Comparison of ENCODE assay signal across 12 cellular contexts in the genomic region with DNA sequence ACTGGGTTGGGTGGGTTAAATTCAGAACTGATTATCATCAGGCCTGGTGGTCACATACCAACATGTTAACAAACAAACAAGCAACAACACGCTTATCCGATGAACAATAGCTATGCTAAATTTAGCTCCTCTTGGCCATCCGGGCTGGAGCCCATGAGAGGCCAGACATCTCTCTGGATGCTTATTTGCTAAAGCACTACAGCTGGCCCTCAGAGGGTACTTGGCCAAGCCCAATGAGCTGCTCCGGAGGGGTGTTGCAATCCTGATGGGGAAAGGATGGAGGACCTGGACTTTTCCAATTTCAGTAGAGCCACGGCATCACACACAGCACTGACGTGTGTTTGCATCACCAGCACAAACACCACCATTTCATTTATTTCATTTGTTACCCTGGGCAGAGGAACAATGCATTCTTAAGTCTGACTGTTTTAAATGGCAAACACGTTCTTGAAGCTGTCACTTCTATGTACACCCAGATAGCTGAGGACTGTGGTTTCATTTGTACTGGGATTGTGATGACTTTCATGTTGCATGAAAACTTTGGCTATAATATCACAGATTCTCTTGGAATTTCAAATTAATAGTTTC.
DNase-seq lines count a peak whose midpoint lies in the region; ATAC-seq and TF ChIP-seq lines count a peak whose summit lies in the region.
"Had no signal": no experiment of that assay in that cellular context is flagged by ENCODE, and none has a peak within 500 bp of the region (broad histone marks: within the 10 kb centered on the region; RNA-seq: fewer than 3 reads in every experiment).

No MANE protein-coding gene starts in this region.

- no peak overlapping the region for H3K4me3 Mint-ChIP-seq in GM23338
- H3K4me3 Mint-ChIP-seq: effector memory CD8-positive, alpha-beta T cell; naive thymus-derived CD8-positive, alpha-beta T cell had no signal

- no peaks in the 10 kb centered on the region for H4K20me1 ChIP-seq in GM23338 (replicated peaks; ENCODE audit: insufficient read depth)

- no peak for TF ChIP-seq CTCF in mucosa of descending colon (IDR thresholded peaks at IDR 0.05)
- TF ChIP-seq CTCF in thoracic aorta (IDR thresholded peaks at IDR 0.05): no peak
- TF ChIP-seq CTCF in GM23338 (conservative IDR thresholded peaks at IDR 0.05; ENCODE audit: low read depth in 2 of 2): no peak

- no peak overlapping the region for H3K4me3 ChIP-seq in mucosa of descending colon
- H3K4me3 ChIP-seq in thoracic aorta: no peak overlapping the region
- no peak overlapping the region for H3K4me3 ChIP-seq in GM23338

- no peak overlapping the region for H3K27ac Mint-ChIP-seq in GM23338
- H3K27ac Mint-ChIP-seq: effector memory CD8-positive, alpha-beta T cell; naive thymus-derived CD8-positive, alpha-beta T cell had no signal

- H3K36me3 Mint-ChIP-seq in GM23338 (ENCODE audit: low read depth): no peaks in the 10 kb centered on the region
- H3K36me3 Mint-ChIP-seq: naive thymus-derived CD8-positive, alpha-beta T cell had no signal

- H2AFZ ChIP-seq in GM23338: no peak overlapping the region

- no peaks in the 10 kb centered on the region for H3F3A ChIP-seq in GM23338 (replicated peaks; ENCODE audit: low read depth)

- ATAC-seq in mucosa of descending colon (peak; percentile 37), thoracic aorta (ENCODE audit: insufficient number of reproducible peaks, low FRiP score, low read depth) (no peak), GM23338 (no peak), HG03521 (IDR thresholded peaks at IDR 0.05; ENCODE audit: unreplicated experiment) (no peak)
- ATAC-seq: effector memory CD8-positive, alpha-beta T cell; naive thymus-derived CD8-positive, alpha-beta T cell had no signal

- H3K9me3 ChIP-seq in mucosa of descending colon: no peaks in the 10 kb centered on the region
- no peaks in the 10 kb centered on the region for H3K9me3 ChIP-seq in thoracic aorta

- H3K27ac ChIP-seq in thoracic aorta (no peak overlapping the region), GM23338 (ENCODE audit: low read depth) (no peak overlapping the region)

- H3K36me3 ChIP-seq in mucosa of descending colon (ENCODE audit: low read depth) (no peaks in the 10 kb centered on the region), thoracic aorta (no peaks in the 10 kb centered on the region), GM23338 (ENCODE audit: insufficient read depth) (no peaks in the 10 kb centered on the region)

- H3K27me3 Mint-ChIP-seq in GM23338 (ENCODE audit: insufficient read depth, low read depth, poor library complexity): no peaks in the 10 kb centered on the region
- H3K27me3 Mint-ChIP-seq: naive thymus-derived CD8-positive, alpha-beta T cell had no signal

- H3K79me2 ChIP-seq in GM23338 (replicated peaks; ENCODE audit: insufficient read depth): no peaks in the 10 kb centered on the region

- H3K9me2 ChIP-seq in GM23338 (ENCODE audit: insufficient read depth): peaks cover 15% of the 10 kb centered on the region; the same call in 1 of the 2 replicates

- H3K4me1 ChIP-seq in mucosa of descending colon (ENCODE audit: low read depth): no peaks in the 10 kb centered on the region
- H3K4me1 ChIP-seq in thoracic aorta (ENCODE audit: control insufficient read depth in 1 of 2, low read depth in 2 of 2): no peaks in the 10 kb centered on the region
- peaks cover 8% of the 10 kb centered on the region; the same call in 1 of the 2 replicates for H3K4me1 ChIP-seq in GM23338 (ENCODE audit: insufficient read depth)

- H3K4me2 ChIP-seq in GM23338: no peak overlapping the region

- peaks cover 6% of the 10 kb centered on the region; the same call in 2 of the 3 replicates for H3K4me1 Mint-ChIP-seq in GM23338

- DNase-seq in NCI-H510A (lab: John Stamatoyannopoulos, UW): peak; percentile 92
- DNase-seq in fibroblast of gingiva (ENCODE audit: low read depth): peak; percentile 75
- peak in 2 of 3 donors; percentile 19 to 48 for DNase-seq in mucosa of descending colon
- DNase-seq in thoracic aorta (ENCODE audit: low spot score): peak; percentile 2
- DNase-seq in pons (ENCODE audit: low spot score): no peak
- no peak for DNase-seq in GM23338 (ENCODE audit: low spot score)
- DNase-seq in NCI-H2081 treated with DMSO at 0.1 percent for 48 hours (lab: John Stamatoyannopoulos, UW): no peak
- DNase-seq: effector memory CD8-positive, alpha-beta T cell; naive thymus-derived CD8-positive, alpha-beta T cell; NCI-H1436 treated with DMSO at 0.1 percent for 48 hours; stimulated activated naive CD4-positive, alpha-beta T cell had no signal

- H3K27me3 ChIP-seq in thoracic aorta (replicated peaks; ENCODE audit: insufficient read depth) (no peaks in the 10 kb centered on the region), GM23338 (ENCODE audit: insufficient read depth) (no peaks in the 10 kb centered on the region)

- intact Hi-C loops in mucosa of descending colon (cut with DNase I, micrococcal nuclease): no loop called here

- no peaks in the 10 kb centered on the region for H3K9me3 Mint-ChIP-seq in GM23338
- H3K9me3 Mint-ChIP-seq: effector memory CD8-positive, alpha-beta T cell; naive thymus-derived CD8-positive, alpha-beta T cell had no signal

TF ChIP-seq in GM23338, 12 proteins besides CTCF, POLR2A, EP300 and RAD21 (continues in another document):
- TF ChIP-seq EZH2phosphoT487 (IDR thresholded peaks at IDR 0.05; ENCODE audit: unreplicated experiment) (no peak), CREB1 (CRISPR knock-in tag; IDR thresholded peaks at IDR 0.05; ENCODE audit: low read depth) (no peak), ZNF331 (CRISPR knock-in tag; IDR thresholded peaks at IDR 0.05; ENCODE audit: low read depth) (no peak), JUNB (IDR thresholded peaks at IDR 0.05; ENCODE audit: unreplicated experiment) (no peak), EZH2 (IDR thresholded peaks at IDR 0.05; ENCODE audit: low read depth, unreplicated experiment) (no peak), ZNF114 (CRISPR knock-in tag; IDR thresholded peaks at IDR 0.05) (no peak), NANOG (IDR thresholded peaks at IDR 0.05; ENCODE audit: borderline replicate concordance) (no peak)
- TF ChIP-seq, protein P1, sequence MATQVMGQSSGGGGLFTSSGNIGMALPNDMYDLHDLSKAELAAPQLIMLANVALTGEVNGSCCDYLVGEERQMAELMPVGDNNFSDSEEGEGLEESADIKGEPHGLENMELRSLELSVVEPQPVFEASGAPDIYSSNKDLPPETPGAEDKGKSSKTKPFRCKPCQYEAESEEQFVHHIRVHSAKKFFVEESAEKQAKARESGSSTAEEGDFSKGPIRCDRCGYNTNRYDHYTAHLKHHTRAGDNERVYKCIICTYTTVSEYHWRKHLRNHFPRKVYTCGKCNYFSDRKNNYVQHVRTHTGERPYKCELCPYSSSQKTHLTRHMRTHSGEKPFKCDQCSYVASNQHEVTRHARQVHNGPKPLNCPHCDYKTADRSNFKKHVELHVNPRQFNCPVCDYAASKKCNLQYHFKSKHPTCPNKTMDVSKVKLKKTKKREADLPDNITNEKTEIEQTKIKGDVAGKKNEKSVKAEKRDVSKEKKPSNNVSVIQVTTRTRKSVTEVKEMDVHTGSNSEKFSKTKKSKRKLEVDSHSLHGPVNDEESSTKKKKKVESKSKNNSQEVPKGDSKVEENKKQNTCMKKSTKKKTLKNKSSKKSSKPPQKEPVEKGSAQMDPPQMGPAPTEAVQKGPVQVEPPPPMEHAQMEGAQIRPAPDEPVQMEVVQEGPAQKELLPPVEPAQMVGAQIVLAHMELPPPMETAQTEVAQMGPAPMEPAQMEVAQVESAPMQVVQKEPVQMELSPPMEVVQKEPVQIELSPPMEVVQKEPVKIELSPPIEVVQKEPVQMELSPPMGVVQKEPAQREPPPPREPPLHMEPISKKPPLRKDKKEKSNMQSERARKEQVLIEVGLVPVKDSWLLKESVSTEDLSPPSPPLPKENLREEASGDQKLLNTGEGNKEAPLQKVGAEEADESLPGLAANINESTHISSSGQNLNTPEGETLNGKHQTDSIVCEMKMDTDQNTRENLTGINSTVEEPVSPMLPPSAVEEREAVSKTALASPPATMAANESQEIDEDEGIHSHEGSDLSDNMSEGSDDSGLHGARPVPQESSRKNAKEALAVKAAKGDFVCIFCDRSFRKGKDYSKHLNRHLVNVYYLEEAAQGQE (IDR thresholded peaks at IDR 0.05; ENCODE audit: unreplicated experiment): no peak
- TF ChIP-seq, protein P2, sequence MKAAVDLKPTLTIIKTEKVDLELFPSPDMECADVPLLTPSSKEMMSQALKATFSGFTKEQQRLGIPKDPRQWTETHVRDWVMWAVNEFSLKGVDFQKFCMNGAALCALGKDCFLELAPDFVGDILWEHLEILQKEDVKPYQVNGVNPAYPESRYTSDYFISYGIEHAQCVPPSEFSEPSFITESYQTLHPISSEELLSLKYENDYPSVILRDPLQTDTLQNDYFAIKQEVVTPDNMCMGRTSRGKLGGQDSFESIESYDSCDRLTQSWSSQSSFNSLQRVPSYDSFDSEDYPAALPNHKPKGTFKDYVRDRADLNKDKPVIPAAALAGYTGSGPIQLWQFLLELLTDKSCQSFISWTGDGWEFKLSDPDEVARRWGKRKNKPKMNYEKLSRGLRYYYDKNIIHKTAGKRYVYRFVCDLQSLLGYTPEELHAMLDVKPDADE (IDR thresholded peaks at IDR 0.05): no peak

Comparison
In these comparisons a context has a peak if more than half of its experiments do, and no peak if none do; other contexts are left out.
1. DNase-seq: peak in NCI-H510A (single experiment), fibroblast of gingiva (single experiment), mucosa of descending colon (2 of 3) and thoracic aorta (single experiment); none in pons (single experiment), GM23338 (single experiment) and NCI-H2081 treated with DMSO at 0.1 percent for 48 hours (single experiment).